Comparison of ENCODE assay signal across 8 cellular contexts in the genomic region with DNA sequence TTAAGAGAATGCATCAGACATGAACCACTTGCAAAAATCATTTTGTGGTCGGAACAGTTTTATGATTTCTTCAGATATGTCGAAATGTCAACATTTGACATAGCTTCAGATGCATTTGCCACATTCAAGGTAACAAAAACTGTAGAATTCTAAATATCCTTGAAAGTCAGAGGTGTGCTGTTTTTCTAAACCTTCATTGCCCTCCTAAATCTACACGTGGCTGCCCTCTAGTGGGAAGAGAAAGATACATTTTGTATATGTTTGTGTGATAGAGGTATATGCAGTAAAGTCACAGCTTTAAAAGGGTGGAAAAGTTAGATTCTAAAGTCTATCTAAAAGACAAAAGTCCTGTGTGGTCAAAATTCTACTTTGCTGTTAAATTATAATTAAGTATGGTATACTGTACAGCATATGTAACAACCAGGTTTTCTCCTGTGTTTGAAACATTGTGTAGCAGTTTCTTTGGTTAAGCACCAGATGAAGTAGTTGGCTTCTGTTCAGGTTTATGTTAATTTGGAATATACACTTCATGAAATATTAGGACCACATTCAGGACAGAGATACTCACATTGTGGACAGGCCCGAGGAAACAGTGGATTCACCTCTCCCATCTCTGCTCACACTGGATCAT.
DNase-seq lines count a peak whose midpoint lies in the region; ATAC-seq and TF ChIP-seq lines count a peak whose summit lies in the region.

No MANE protein-coding gene starts in this region.

- H3K36me3 ChIP-seq in SU-DHL-6 (ENCODE audit: low read length): peaks cover 20% of the 10 kb centered on the region; the same call in 1 of the 2 replicates

- intact Hi-C loops in Right ventricle myocardium superior (cut with DNase I): loop anchor here (5.0 kb wide), 1 partner anchor 87 kb away; the partner anchor contains the start of gene CAB39
- intact Hi-C loops in right cardiac atrium (cut with DNase I): loop anchor here (5.0 to 10.0 kb wide), 2 partner anchors 84 to 87 kb away; partner anchors contain the start of gene CAB39 (in 4 of the 4)

- ATAC-seq in Right ventricle myocardium superior (ENCODE audit: poor library complexity): peak; percentile 58
- ATAC-seq in right cardiac atrium: no peak
- ATAC-seq in GM18517 (IDR thresholded peaks at IDR 0.05; ENCODE audit: unreplicated experiment): no peak
- ATAC-seq in GM21825 (IDR thresholded peaks at IDR 0.05; ENCODE audit: unreplicated experiment): no peak

- no peaks in the 10 kb centered on the region for H3K9me2 ChIP-seq in SU-DHL-6 (replicated peaks; ENCODE audit: insufficient read depth, low read length)

- H3K4me2 ChIP-seq in SU-DHL-6 (ENCODE audit: low read depth, low read length, poor library complexity, severe bottlenecking): no peak overlapping the region

- H3K4me3 ChIP-seq in right cardiac atrium (ENCODE audit: low read length) (no peak overlapping the region), LNCaP clone FGC (ENCODE audit: low read depth, low read length) (no peak overlapping the region), SU-DHL-6 (ENCODE audit: insufficient read depth, low read length, poor library complexity, severe bottlenecking) (no peak overlapping the region), coronary artery (no peak overlapping the region)

- H3F3A ChIP-seq in SU-DHL-6 (ENCODE audit: insufficient read depth): peaks cover 21% of the 10 kb centered on the region; the same call in 1 of the 2 replicates

- 0 out of 2 replicates have a peak, but pooled peaks cover 3% of the 10 kb centered on the region for H3K79me2 ChIP-seq in SU-DHL-6 (ENCODE audit: insufficient read depth, low read length)

- no peaks in the 10 kb centered on the region for H4K20me1 ChIP-seq in SU-DHL-6 (ENCODE audit: low read depth, low read length)

- H3K4me1 ChIP-seq in right cardiac atrium (ENCODE audit: control insufficient read depth, insufficient read depth, low read length): peaks cover 8% of the 10 kb centered on the region

- peak; percentile 57 for TF ChIP-seq CTCF in LNCaP clone FGC (IDR thresholded peaks at IDR 0.05; ENCODE audit: control insufficient read depth, extremely low read depth, insufficient read depth)
- TF ChIP-seq CTCF in SU-DHL-6 (IDR thresholded peaks at IDR 0.05; ENCODE audit: insufficient read depth, low read length, poor library complexity, severe bottlenecking): peak; percentile 51
- peak; percentile 28 for TF ChIP-seq CTCF in coronary artery (IDR thresholded peaks at IDR 0.05)

- H3K9me3 ChIP-seq in right cardiac atrium (ENCODE audit: control insufficient read depth, low read length) (no peaks in the 10 kb centered on the region), SU-DHL-6 (ENCODE audit: insufficient read depth, low read length) (no peaks in the 10 kb centered on the region)

- 53% methylated on average over 4 of the region's 4 CpGs for WGBS in right cardiac atrium

- H3K27ac ChIP-seq in right cardiac atrium (ENCODE audit: low read length) (no peak overlapping the region), SU-DHL-6 (ENCODE audit: low read depth, low read length) (no peak overlapping the region), coronary artery (no peak overlapping the region)

- no peak overlapping the region for H2AFZ ChIP-seq in SU-DHL-6 (ENCODE audit: low read depth, low read length, severe bottlenecking)

- no peak for DNase-seq in Right ventricle myocardium superior
- no peak for DNase-seq in right cardiac atrium
- DNase-seq in LNCaP clone FGC (ENCODE audit: low read depth): peak; percentile 22
- no peak for DNase-seq in coronary artery (ENCODE audit: low spot score)
- DNase-seq in myocyte (ENCODE audit: low read depth): peak; percentile 60

- no peak overlapping the region for H3K9ac ChIP-seq in SU-DHL-6 (ENCODE audit: low read length)

- H3K27me3 ChIP-seq in right cardiac atrium (ENCODE audit: control insufficient read depth, insufficient read depth): no peaks in the 10 kb centered on the region
- no peaks in the 10 kb centered on the region for H3K27me3 ChIP-seq in SU-DHL-6 (ENCODE audit: low read length)

Comparison
In these comparisons a context has a peak if more than half of its experiments do, and no peak if none do; other contexts are left out.
1. DNase-seq: peak in LNCaP clone FGC (single experiment) and myocyte (single experiment); none in Right ventricle myocardium superior (single experiment), right cardiac atrium (0 of 3) and coronary artery (single experiment).
2. Peak in every context shown above with its lines, with median percentiles within 50 percentile points of each other: CTCF ChIP-seq.